In the genomic region with DNA sequence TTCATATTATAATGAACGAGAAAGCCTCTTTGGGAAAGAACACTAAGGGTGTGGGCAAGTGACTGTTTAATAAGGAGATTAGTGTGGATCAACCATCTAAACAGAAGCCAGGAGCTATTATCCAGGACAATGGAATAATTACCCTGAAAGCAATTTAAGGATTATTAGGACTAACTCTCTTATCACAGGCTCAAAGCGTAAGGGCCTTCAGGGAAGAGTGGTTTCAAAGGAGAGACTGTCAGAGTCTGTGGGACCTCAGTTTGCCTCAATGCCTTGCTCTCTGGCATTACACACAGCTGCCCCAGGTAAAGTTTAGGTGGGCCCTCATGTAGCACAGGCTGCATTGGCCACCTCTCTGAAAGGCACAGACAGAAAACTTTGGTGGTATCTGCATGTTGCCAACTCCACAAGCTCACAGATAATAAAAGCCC, we compare ENCODE assay signal across 28 cellular contexts.
"Had no signal": no experiment of that assay in that cellular context is flagged by ENCODE, and none has a peak within 500 bp of the region (broad histone marks: within the 10 kb centered on the region; RNA-seq: fewer than 3 reads in every experiment).

No MANE protein-coding gene starts in this region.

- H3K36me3 ChIP-seq: adrenal gland, ascending aorta, brain microvascular endothelial cell, esophagus muscularis mucosa, gastrocnemius medialis, neutrophil, pancreas, right atrium auricular region, spleen, thyroid gland, upper lobe of right lung had no signal

- H3K27ac ChIP-seq: adrenal gland, ascending aorta, brain microvascular endothelial cell, esophagus muscularis mucosa, gastrocnemius medialis, neutrophil, pancreas, psoas muscle, right atrium auricular region, spleen, thyroid gland, upper lobe of right lung, VCaP had no signal

- H3K4me1 ChIP-seq: adrenal gland, ascending aorta, esophagus muscularis mucosa, gastrocnemius medialis, pancreas, psoas muscle, right atrium auricular region, spleen, thyroid gland, upper lobe of right lung had no signal

- H3K27ac Mint-ChIP-seq: activated naive CD8-positive, alpha-beta T cell; activated T-cell treated with anti-CD3 and anti-CD28 coated beads, Interleukin-2, amount 50 U/mL, for 24 hours; activated T-helper 2 cell treated with anti-CD3 and anti-CD28 coated beads, Interferon-gamma antibody, Interleukin-2, Interleukin-4, amounts not matched to agents 10 μg/mL and 5 μg/mL and 100 μg/mL, durations not matched to agents 14 hours and 24 hours and 36 hours; dendritic cell treated with granulocyte-macrophage colony-stimulating factor and Interleukin-4, amounts not matched to agents 40 ng/mL and 50 ng/mL, for 4 days; natural killer cell treated with Interleukin-12 subunit alpha and Interleukin-12 subunit beta and Interleukin-15 and Interleukin-18, amount 100 ng/mL, for 72 hours had no signal

- H3K4me3 Mint-ChIP-seq: activated naive CD8-positive, alpha-beta T cell; activated T-cell treated with anti-CD3 and anti-CD28 coated beads, Interleukin-2, amount 50 U/mL, for 24 hours; dendritic cell treated with granulocyte-macrophage colony-stimulating factor and Interleukin-4, amounts not matched to agents 40 ng/mL and 50 ng/mL, for 4 days; natural killer cell treated with Interleukin-12 subunit alpha and Interleukin-12 subunit beta and Interleukin-15 and Interleukin-18, amount 100 ng/mL, for 72 hours had no signal

- H3K9me3 ChIP-seq: adrenal gland, ascending aorta, esophagus muscularis mucosa, gastrocnemius medialis, neutrophil, pancreas, psoas muscle, right atrium auricular region, thyroid gland, upper lobe of right lung had no signal

- H3K36me3 Mint-ChIP-seq: activated naive CD8-positive, alpha-beta T cell had no signal

- H3K9me3 Mint-ChIP-seq: dendritic cell treated with granulocyte-macrophage colony-stimulating factor and Interleukin-4, amounts not matched to agents 40 ng/mL and 50 ng/mL, for 4 days had no signal

- ATAC-seq: gastrocnemius medialis; left ventricle myocardium superior; natural killer cell treated with Interleukin-12 subunit alpha and Interleukin-12 subunit beta and Interleukin-15 and Interleukin-18, amount 100 ng/mL, for 72 hours; pancreas; psoas muscle; stimulated activated naive CD8-positive, alpha-beta T cell treated with anti-CD3 and anti-CD28 coated beads, Interleukin-15, Interleukin-2, amounts not matched to agents 100 U/mL and 50 U/mL, for 24 hours; upper lobe of right lung had no signal

- DNase-seq: activated naive CD4-positive, alpha-beta T cell; activated T-cell treated with anti-CD3 and anti-CD28 coated beads, Interleukin-2, amount 50 U/mL, for 24 hours; adrenal gland; brain microvascular endothelial cell; caudate nucleus; effector memory CD4-positive, alpha-beta T cell; gastrocnemius medialis; hippocampal formation; left ventricle myocardium superior; mammary epithelial cell; midbrain; pancreas; psoas muscle; spleen; stimulated activated CD4-positive, alpha-beta T cell treated with anti-CD3 and anti-CD28 coated beads, Interleukin-4, amount 100 ng/mL, for 24 hours; stimulated activated naive CD8-positive, alpha-beta T cell treated with anti-CD3 and anti-CD28 coated beads, Interleukin-15, Interleukin-2, amounts not matched to agents 100 U/mL and 50 U/mL, for 24 hours; substantia nigra; thyroid gland; upper lobe of right lung had no signal

- H3K4me3 ChIP-seq: adrenal gland, ascending aorta, esophagus muscularis mucosa, gastrocnemius medialis, pancreas, psoas muscle, right atrium auricular region, spleen, thyroid gland, upper lobe of right lung had no signal

- H3K27me3 Mint-ChIP-seq: activated naive CD8-positive, alpha-beta T cell; activated T-cell treated with anti-CD3 and anti-CD28 coated beads, Interleukin-2, amount 50 U/mL, for 24 hours; dendritic cell treated with granulocyte-macrophage colony-stimulating factor and Interleukin-4, amounts not matched to agents 40 ng/mL and 50 ng/mL, for 4 days; natural killer cell treated with Interleukin-12 subunit alpha and Interleukin-12 subunit beta and Interleukin-15 and Interleukin-18, amount 100 ng/mL, for 72 hours had no signal

- H3K27me3 ChIP-seq: adrenal gland, ascending aorta, brain microvascular endothelial cell, esophagus muscularis mucosa, gastrocnemius medialis, neutrophil, pancreas, right atrium auricular region, spleen, thyroid gland, upper lobe of right lung had no signal
